ENCODE assay signal across 9 cellular contexts in genomic region chr6:89144358-89145041, GRCh38. TPM values are rescaled to one million over a fixed set of nuclear protein-coding genes. Genes with fewer than 3 reads are reported as not detected.
DNase-seq lines count a peak whose midpoint lies in the region; ATAC-seq and TF ChIP-seq lines count a peak whose summit lies in the region.
"Had no signal": no experiment of that assay in that cellular context is flagged by ENCODE, and none has a peak within 500 bp of the region (broad histone marks: within the 10 kb centered on the region; RNA-seq: fewer than 3 reads in every experiment).

No MANE protein-coding gene starts in this region.

- H3K9me3 ChIP-seq in CD4-positive, CD25-positive, alpha-beta regulatory T cell (ENCODE audit: control insufficient read depth in 2 of 2, low read length in 2 of 2): no peaks in the 10 kb centered on the region
- no peaks in the 10 kb centered on the region for H3K9me3 ChIP-seq in right cardiac atrium (ENCODE audit: control insufficient read depth, low read length)
- no peaks in the 10 kb centered on the region for H3K9me3 ChIP-seq in osteoblast (ENCODE audit: low read depth, low read length)
- H3K9me3 ChIP-seq: lower lobe of right lung had no signal

- H3K27me3 Mint-ChIP-seq in CD4-positive, CD25-positive, alpha-beta regulatory T cell: peaks cover 8% of the 10 kb centered on the region
- H3K27me3 Mint-ChIP-seq in activated T-helper 1 cell treated with anti-CD3 and anti-CD28 coated beads, Interleukin-12 subunit alpha, Interleukin-12 subunit beta, Interleukin-2, Interleukin-4 antibody, amounts not matched to agents 30 ng/mL and 10 ng/mL and 1 ng/mL, durations not matched to agents 14 hours and 24 hours and 36 hours (ENCODE audit: insufficient read depth): peaks cover 11% of the 10 kb centered on the region

- H3K27ac ChIP-seq in CD4-positive, CD25-positive, alpha-beta regulatory T cell (ENCODE audit: insufficient read depth, low read length, poor library complexity, severe bottlenecking): no peak overlapping the region
- H3K27ac ChIP-seq in right cardiac atrium (ENCODE audit: low read length) (no peak overlapping the region), osteoblast (ENCODE audit: low read depth, low read length) (no peak overlapping the region)

- H3K27me3 ChIP-seq in CD4-positive, CD25-positive, alpha-beta regulatory T cell (ENCODE audit: control insufficient read depth, insufficient read depth, low read length): peaks cover 2% of the 10 kb centered on the region
- H3K27me3 ChIP-seq in right cardiac atrium (ENCODE audit: control insufficient read depth, insufficient read depth) (no peaks in the 10 kb centered on the region), osteoblast (ENCODE audit: insufficient read depth, low read length) (peaks cover 23% of the 10 kb centered on the region)

- H3K4me1 ChIP-seq in CD4-positive, CD25-positive, alpha-beta regulatory T cell (ENCODE audit: control insufficient read depth, insufficient read depth, low read length, poor library complexity, severe bottlenecking): peaks cover 25% of the 10 kb centered on the region
- H3K4me1 ChIP-seq in right cardiac atrium (ENCODE audit: control insufficient read depth, insufficient read depth, low read length) (no peaks in the 10 kb centered on the region), osteoblast (ENCODE audit: insufficient read depth, low read length) (peaks cover 24% of the 10 kb centered on the region)

- no peak for ATAC-seq in CD4-positive, CD25-positive, alpha-beta regulatory T cell (ENCODE audit: low read depth in 2 of 2)
- ATAC-seq in GM18909 (IDR thresholded peaks at IDR 0.05; ENCODE audit: poor library complexity, unreplicated experiment) (peak; percentile 47), HG03139 (IDR thresholded peaks at IDR 0.05; ENCODE audit: unreplicated experiment) (peak; percentile 33), right cardiac atrium (no peak)

- H2AFZ ChIP-seq in osteoblast (ENCODE audit: low read length): no peak overlapping the region

- TF ChIP-seq CTCF in osteoblast (IDR thresholded peaks at IDR 0.05; ENCODE audit: extremely low read depth, low read depth, low read length): no peak

- H3K27ac Mint-ChIP-seq in CD4-positive, CD25-positive, alpha-beta regulatory T cell: peak overlapping the region in 2 of 3 donors; percentile 36 to 92
- no peak overlapping the region for H3K27ac Mint-ChIP-seq in activated T-helper 1 cell treated with anti-CD3 and anti-CD28 coated beads, Interleukin-12 subunit alpha, Interleukin-12 subunit beta, Interleukin-2, Interleukin-4 antibody, amounts not matched to agents 30 ng/mL and 10 ng/mL and 1 ng/mL, durations not matched to agents 14 hours and 24 hours and 36 hours

- peak in 1 of 3 donors; percentile 7 for DNase-seq in CD4-positive, CD25-positive, alpha-beta regulatory T cell
- no peak for DNase-seq in activated T-helper 1 cell treated with anti-CD3 and anti-CD28 coated beads, Interleukin-12 subunit alpha, Interleukin-12 subunit beta, Interleukin-2, Interleukin-4 antibody, amounts not matched to agents 30 ng/mL and 10 ng/mL and 1 ng/mL, durations not matched to agents 14 hours and 24 hours and 36 hours (ENCODE audit: low spot score)
- no peak for DNase-seq in right cardiac atrium
- no peak for DNase-seq in midbrain (lab: John Stamatoyannopoulos, UW)
- DNase-seq in osteoblast (ENCODE audit: insufficient read length, low spot score, missing footprints): no peak
- no peak for DNase-seq in NOMO-1 treated with dmso at 0.1 percent for 144 hours (lab: John Stamatoyannopoulos, UW; ENCODE audit: unreplicated experiment)
- DNase-seq: lower lobe of right lung had no signal

- peak overlapping the region; percentile 87 for H3K4me3 ChIP-seq in CD4-positive, CD25-positive, alpha-beta regulatory T cell (ENCODE audit: low read depth, low read length)
- no peak overlapping the region for H3K4me3 ChIP-seq in right cardiac atrium (ENCODE audit: low read length)
- no peak overlapping the region for H3K4me3 ChIP-seq in osteoblast (ENCODE audit: insufficient read depth, low read length)

- H3K4me2 ChIP-seq in osteoblast (ENCODE audit: insufficient read depth, low read length): no peak overlapping the region

- H3K4me3 Mint-ChIP-seq in CD4-positive, CD25-positive, alpha-beta regulatory T cell: peak overlapping the region; percentile 31 to 100 (median 64)
- H3K4me3 Mint-ChIP-seq in activated T-helper 1 cell treated with anti-CD3 and anti-CD28 coated beads, Interleukin-12 subunit alpha, Interleukin-12 subunit beta, Interleukin-2, Interleukin-4 antibody, amounts not matched to agents 30 ng/mL and 10 ng/mL and 1 ng/mL, durations not matched to agents 14 hours and 24 hours and 36 hours: peak overlapping the region; percentile 28

- H3K79me2 ChIP-seq in osteoblast (ENCODE audit: insufficient read depth, low read length): no peaks in the 10 kb centered on the region

- H4K20me1 ChIP-seq in osteoblast (ENCODE audit: insufficient read depth, low read length): no peaks in the 10 kb centered on the region

- WGBS in right cardiac atrium: 73% methylated on average over 4 of the region's 4 CpGs

- H3K36me3 ChIP-seq in CD4-positive, CD25-positive, alpha-beta regulatory T cell (ENCODE audit: control insufficient read depth, insufficient read depth, low read length): no peaks in the 10 kb centered on the region
- H3K36me3 ChIP-seq in osteoblast (ENCODE audit: insufficient read depth, low read length): no peaks in the 10 kb centered on the region
- H3K36me3 ChIP-seq: lower lobe of right lung had no signal

- peaks cover 6% of the 10 kb centered on the region for H3K36me3 Mint-ChIP-seq in CD4-positive, CD25-positive, alpha-beta regulatory T cell
- peaks cover 9% of the 10 kb centered on the region for H3K36me3 Mint-ChIP-seq in activated T-helper 1 cell treated with anti-CD3 and anti-CD28 coated beads, Interleukin-12 subunit alpha, Interleukin-12 subunit beta, Interleukin-2, Interleukin-4 antibody, amounts not matched to agents 30 ng/mL and 10 ng/mL and 1 ng/mL, durations not matched to agents 14 hours and 24 hours and 36 hours (ENCODE audit: low read depth)

- no peaks in the 10 kb centered on the region for H3K9me3 Mint-ChIP-seq in CD4-positive, CD25-positive, alpha-beta regulatory T cell
- H3K9me3 Mint-ChIP-seq in activated T-helper 1 cell treated with anti-CD3 and anti-CD28 coated beads, Interleukin-12 subunit alpha, Interleukin-12 subunit beta, Interleukin-2, Interleukin-4 antibody, amounts not matched to agents 30 ng/mL and 10 ng/mL and 1 ng/mL, durations not matched to agents 14 hours and 24 hours and 36 hours: no peaks in the 10 kb centered on the region

- peaks cover 10 to 32% (median 23%) of the 10 kb centered on the region in 4 donors for H3K4me1 Mint-ChIP-seq in CD4-positive, CD25-positive, alpha-beta regulatory T cell
- H3K4me1 Mint-ChIP-seq in activated T-helper 1 cell treated with anti-CD3 and anti-CD28 coated beads, Interleukin-12 subunit alpha, Interleukin-12 subunit beta, Interleukin-2, Interleukin-4 antibody, amounts not matched to agents 30 ng/mL and 10 ng/mL and 1 ng/mL, durations not matched to agents 14 hours and 24 hours and 36 hours (ENCODE audit: low read depth): peaks cover 37% of the 10 kb centered on the region

- intact Hi-C loops in activated T-helper 1 cell treated with anti-CD3 and anti-CD28 coated beads, Interleukin-12 subunit alpha, Interleukin-12 subunit beta, Interleukin-2, Interleukin-4 antibody, amounts not matched to agents 30 ng/mL and 10 ng/mL and 1 ng/mL, durations not matched to agents 14 hours and 24 hours and 36 hours (cut with micrococcal nuclease): loop anchor here (1.0 to 10.0 kb wide), 8 partner anchors 27 to 1440 kb away; partner anchors contain the start of genes AKIRIN2, PNRC1 and RNGTT
- intact Hi-C loops in right cardiac atrium (cut with DNase I): no loop called here

RNA-seq across cellular contexts. Expression of gene PM20D2, which starts 1.4 kb away (rescaled TPM):
- 3.6 TPM for total RNA-seq in CD4-positive, CD25-positive, alpha-beta regulatory T cell
- polyA plus RNA-seq in CD4-positive, CD25-positive, alpha-beta regulatory T cell: 1 to 10 TPM; 2.1 to 6.7 (median 4.7) TPM
- 14.1 TPM in 2 replicates for total RNA-seq in activated T-helper 1 cell treated with anti-CD3 and anti-CD28 coated beads, Interleukin-12 subunit alpha, Interleukin-12 subunit beta, Interleukin-2, Interleukin-4 antibody, amounts not matched to agents 30 ng/mL and 10 ng/mL and 1 ng/mL, durations not matched to agents 14 hours and 24 hours and 36 hours
- total RNA-seq in right cardiac atrium (10 to 100 TPM; 11.8 to 17.1 (median 13.0) TPM), osteoblast (2.4 and 2.9 TPM in 2 replicates)
- polyA plus RNA-seq in right cardiac atrium: 4.8 TPM

RNA-seq across cellular contexts. Expression of gene SRSF12, which starts 26.6 kb away (rescaled TPM):
- total RNA-seq in CD4-positive, CD25-positive, alpha-beta regulatory T cell: not detected
- polyA plus RNA-seq in CD4-positive, CD25-positive, alpha-beta regulatory T cell: under 1 TPM in 3 of 4 donors, not detected in 1; 0.06 to 0.28 (median 0.20) TPM
- total RNA-seq in activated T-helper 1 cell treated with anti-CD3 and anti-CD28 coated beads, Interleukin-12 subunit alpha, Interleukin-12 subunit beta, Interleukin-2, Interleukin-4 antibody, amounts not matched to agents 30 ng/mL and 10 ng/mL and 1 ng/mL, durations not matched to agents 14 hours and 24 hours and 36 hours: 0.07 and 0.10 TPM in 2 replicates
- total RNA-seq in right cardiac atrium (under 1 TPM in 3 of 4 donors, not detected in 1; 0.18 to 0.75 (median 0.45) TPM), osteoblast (under 0.01 and 0.29 TPM in 2 replicates)
- polyA plus RNA-seq in right cardiac atrium: 0.14 TPM
- total RNA-seq: lower lobe of right lung had no signal

Comparison
In these comparisons a context has a peak if more than half of its experiments do, and no peak if none do; other contexts are left out.
1. ATAC-seq: peak in GM18909 (single experiment) and HG03139 (single experiment); none in CD4-positive, CD25-positive, alpha-beta regulatory T cell (0 of 2) and right cardiac atrium (0 of 2).